Comparison of ENCODE assay signal across 25 cellular contexts in genomic region chr2:202769201-202769600, GRCh38.
"Had no signal": no experiment of that assay in that cellular context is flagged by ENCODE, and none has a peak within 500 bp of the region (broad histone marks: within the 10 kb centered on the region; RNA-seq: fewer than 3 reads in every experiment).

No MANE protein-coding gene starts in this region.

- H3K27ac ChIP-seq: testis, transverse colon had no signal

- H3K27me3 ChIP-seq: testis, transverse colon had no signal

- DNase-seq: activated CD4-positive, alpha-beta T cell treated with anti-CD3 and anti-CD28 coated beads for 1 hour; activated CD4-positive, alpha-beta T cell treated with anti-CD3 and anti-CD28 coated beads, Interleukin-2, amount 50 U/mL, for 1 hour; activated CD8-positive, alpha-beta memory T cell treated with anti-CD3 and anti-CD28 coated beads, Interleukin-2, amount 10 ng/mL, durations not matched to agents 7 days and 5 days; activated CD8-positive, alpha-beta T cell treated with anti-CD3 and anti-CD28 coated beads, Interleukin-2, amount 10 ng/mL, durations not matched to agents 7 days and 5 days; activated effector memory CD4-positive, alpha-beta T cell treated with Interleukin-2 at 50 U/mL for 16 hours; activated naive CD4-positive, alpha-beta T cell treated with Interleukin-2 at 50 U/mL for 16 hours; activated T-cell treated with anti-CD3 and anti-CD28 coated beads, Interleukin-2, amount 50 U/mL, for 48 hours; amygdala; caudate nucleus; glutamatergic neuron; left cardiac atrium; left ventricle myocardium superior; midbrain; naive thymus-derived CD4-positive, alpha-beta T cell; posterior cingulate gyrus; right cardiac atrium; stimulated activated CD4-positive, alpha-beta T cell treated with anti-CD3 and anti-CD28 coated beads, Interleukin-12 subunit alpha, Interleukin-12 subunit beta, amount 100 ng/mL, for 4 hours; stimulated activated CD4-positive, alpha-beta T cell treated with anti-CD3 and anti-CD28 coated beads, Interleukin-4, amount 100 ng/mL, for 1 hour; stimulated activated naive CD8-positive, alpha-beta T cell treated with anti-CD3 and anti-CD28 coated beads, Interleukin-15, Interleukin-2, amounts not matched to agents 100 U/mL and 50 U/mL, for 24 hours; T-helper 2 cell; testis; transverse colon had no signal

- ATAC-seq: activated CD8-positive, alpha-beta memory T cell treated with anti-CD3 and anti-CD28 coated beads, Interleukin-2, amount 10 ng/mL, durations not matched to agents 7 days and 5 days; activated CD8-positive, alpha-beta T cell treated with anti-CD3 and anti-CD28 coated beads, Interleukin-2, amount 10 ng/mL, durations not matched to agents 7 days and 5 days; esophagus mucosa; left cardiac atrium; left ventricle myocardium superior; naive thymus-derived CD4-positive, alpha-beta T cell; right cardiac atrium; stimulated activated naive CD8-positive, alpha-beta T cell treated with anti-CD3 and anti-CD28 coated beads, Interleukin-15, Interleukin-2, amounts not matched to agents 100 U/mL and 50 U/mL, for 24 hours; WTC11 had no signal

- H3K27me3 Mint-ChIP-seq: activated CD8-positive, alpha-beta memory T cell treated with anti-CD3 and anti-CD28 coated beads, Interleukin-2, amount 10 ng/mL, durations not matched to agents 7 days and 5 days; naive thymus-derived CD4-positive, alpha-beta T cell had no signal

- H3K4me3 Mint-ChIP-seq: activated CD8-positive, alpha-beta memory T cell treated with anti-CD3 and anti-CD28 coated beads, Interleukin-2, amount 10 ng/mL, durations not matched to agents 7 days and 5 days; activated CD8-positive, alpha-beta T cell treated with anti-CD3 and anti-CD28 coated beads, Interleukin-2, amount 10 ng/mL, durations not matched to agents 7 days and 5 days; neural crest cell; WTC11 had no signal

- H3K4me3 ChIP-seq: testis, transverse colon had no signal

- H3K9me3 Mint-ChIP-seq: naive thymus-derived CD4-positive, alpha-beta T cell; neural crest cell; WTC11 had no signal

- H3K4me1 Mint-ChIP-seq: activated CD8-positive, alpha-beta memory T cell treated with anti-CD3 and anti-CD28 coated beads, Interleukin-2, amount 10 ng/mL, durations not matched to agents 7 days and 5 days; neural crest cell had no signal

- H3K27ac Mint-ChIP-seq: activated CD8-positive, alpha-beta memory T cell treated with anti-CD3 and anti-CD28 coated beads, Interleukin-2, amount 10 ng/mL, durations not matched to agents 7 days and 5 days; activated CD8-positive, alpha-beta T cell treated with anti-CD3 and anti-CD28 coated beads, Interleukin-2, amount 10 ng/mL, durations not matched to agents 7 days and 5 days had no signal
